Comparison of ENCODE assay signal across 16 cellular contexts in the genomic region with DNA sequence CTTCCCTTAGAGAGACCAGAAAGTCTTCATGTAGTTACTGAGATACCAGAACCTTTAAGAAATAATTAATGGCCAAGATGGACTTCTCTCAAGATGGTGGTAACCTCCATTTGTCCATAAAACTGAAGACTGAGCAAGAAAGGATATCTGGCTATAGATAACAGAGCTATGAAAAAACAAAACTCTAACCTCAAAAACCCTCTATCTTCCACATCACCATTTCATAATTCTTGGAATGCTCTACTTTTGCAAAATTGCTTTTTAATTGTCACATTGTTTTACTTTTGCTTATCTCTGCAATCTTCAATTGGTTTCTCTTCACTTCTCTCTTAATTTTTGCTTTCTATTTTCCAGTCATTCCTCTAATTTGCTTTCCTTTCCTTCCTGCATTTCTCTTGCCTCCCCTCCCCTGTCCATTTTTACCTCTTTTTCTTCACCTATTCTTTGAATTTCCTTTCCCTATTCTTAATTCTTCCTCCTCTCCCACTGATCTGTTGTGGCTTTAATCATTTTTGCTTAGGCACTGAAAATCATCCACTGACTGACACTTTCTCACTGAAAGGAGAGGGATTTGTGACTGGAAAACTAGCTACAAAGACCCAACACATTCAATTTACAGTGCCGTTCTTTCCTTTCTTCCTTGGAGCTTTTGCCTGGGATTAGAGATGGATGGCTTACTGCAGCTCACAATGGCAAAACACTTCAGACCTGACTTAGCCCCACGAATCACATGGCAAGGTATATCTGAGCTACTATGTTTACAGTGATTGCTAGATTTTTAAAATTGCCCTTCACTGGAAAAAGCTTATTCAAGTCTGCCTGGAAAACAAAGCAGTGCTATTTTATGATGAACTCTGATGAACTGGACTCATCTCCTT.
A peak's percentile ranks its signal among the peaks of the same experiment; 100 is the strongest.
DNase-seq lines count a peak whose midpoint lies in the region; ATAC-seq and TF ChIP-seq lines count a peak whose summit lies in the region.
"Had no signal": no experiment of that assay in that cellular context is flagged by ENCODE, and none has a peak within 500 bp of the region (broad histone marks: within the 10 kb centered on the region; RNA-seq: fewer than 3 reads in every experiment).

No MANE protein-coding gene starts in this region.

- no peaks in the 10 kb centered on the region for H3K9me3 Mint-ChIP-seq in activated T-helper 2 cell treated with anti-CD3 and anti-CD28 coated beads, Interferon-gamma antibody, Interleukin-2, Interleukin-4, amounts not matched to agents 10 μg/mL and 5 μg/mL and 100 μg/mL, durations not matched to agents 14 hours and 24 hours and 36 hours
- no peaks in the 10 kb centered on the region for H3K9me3 Mint-ChIP-seq in natural killer cell
- H3K9me3 Mint-ChIP-seq: IgD-negative memory B cell had no signal

- TF ChIP-seq CTCF in DND-41 (IDR thresholded peaks at IDR 0.05; ENCODE audit: borderline replicate concordance, extremely low read depth, low read length, poor library complexity, severe bottlenecking), result no peak
- TF ChIP-seq CTCF in natural killer cell (IDR thresholded peaks at IDR 0.05), result no peak
- TF ChIP-seq CTCF in prostate gland (IDR thresholded peaks at IDR 0.05), result no peak
- TF ChIP-seq CTCF in PC-9 (conservative IDR thresholded peaks at IDR 0.05), result no peak

- no peaks in the 10 kb centered on the region for H3F3A ChIP-seq in PC-9 (ENCODE audit: insufficient read depth, low read depth)

- peak overlapping the region; percentile 10 for H3K4me3 Mint-ChIP-seq in activated T-helper 2 cell treated with anti-CD3 and anti-CD28 coated beads, Interferon-gamma antibody, Interleukin-2, Interleukin-4, amounts not matched to agents 10 μg/mL and 5 μg/mL and 100 μg/mL, durations not matched to agents 14 hours and 24 hours and 36 hours (ENCODE audit: low read depth)
- peak overlapping the region; percentile 85 for H3K4me3 Mint-ChIP-seq in natural killer cell
- H3K4me3 Mint-ChIP-seq: IgD-negative memory B cell had no signal

- H3K36me3 Mint-ChIP-seq in activated T-helper 2 cell treated with anti-CD3 and anti-CD28 coated beads, Interferon-gamma antibody, Interleukin-2, Interleukin-4, amounts not matched to agents 10 μg/mL and 5 μg/mL and 100 μg/mL, durations not matched to agents 14 hours and 24 hours and 36 hours (ENCODE audit: low read depth), result no peaks in the 10 kb centered on the region
- H3K36me3 Mint-ChIP-seq in natural killer cell, result no peaks in the 10 kb centered on the region

- CTCF ChIA-PET in PC-9 (lab: Charles Lee), result no interaction called here

- peaks cover 22% of the 10 kb centered on the region for H3K4me1 Mint-ChIP-seq in activated T-helper 2 cell treated with anti-CD3 and anti-CD28 coated beads, Interferon-gamma antibody, Interleukin-2, Interleukin-4, amounts not matched to agents 10 μg/mL and 5 μg/mL and 100 μg/mL, durations not matched to agents 14 hours and 24 hours and 36 hours (ENCODE audit: low read depth)
- H3K4me1 Mint-ChIP-seq in natural killer cell, result peaks cover 20% of the 10 kb centered on the region in 2 donors

- WGBS in prostate gland, result 90% methylated on average over 2 of the region's 2 CpGs

- H3K4me3 ChIP-seq in DND-41 (ENCODE audit: low read depth in 1 of 2, low read length in 2 of 2) (peak overlapping the region in 1 of 2 experiments; percentile 46; a peak in 2 of 4 replicates), Karpas-422 (ENCODE audit: low read length) (no peak overlapping the region), prostate gland (no peak overlapping the region), PC-9 (no peak overlapping the region)
- H3K4me3 ChIP-seq: gastroesophageal sphincter, thyroid gland had no signal

- no TSS peak for BruUV-seq in PC-9 (replicated peaks; lab: Mats Ljungman, UMichigan)

- peak overlapping the region; percentile 69 for H3K9ac ChIP-seq in DND-41 (ENCODE audit: low read depth, low read length)
- H3K9ac ChIP-seq in Karpas-422 (ENCODE audit: low read length), result no peak overlapping the region

- no peaks in the 10 kb centered on the region for H3K9me2 ChIP-seq in Karpas-422 (replicated peaks; ENCODE audit: insufficient read depth, low read length)
- H3K9me2 ChIP-seq in PC-9 (ENCODE audit: insufficient read depth), result no peaks in the 10 kb centered on the region; the same call in 1 of the 2 replicates

- peaks cover 72% of the 10 kb centered on the region for H3K4me1 ChIP-seq in DND-41 (ENCODE audit: insufficient read depth, low read length)
- H3K4me1 ChIP-seq in Karpas-422 (ENCODE audit: low read length), result peaks cover 80% of the 10 kb centered on the region
- H3K4me1 ChIP-seq in prostate gland (replicated peaks), result peaks cover 4% of the 10 kb centered on the region
- no peaks in the 10 kb centered on the region for H3K4me1 ChIP-seq in PC-9 (replicated peaks; ENCODE audit: insufficient read depth)

- H3K9me3 ChIP-seq in DND-41 (ENCODE audit: insufficient read depth, low read length, severe bottlenecking) (no peaks in the 10 kb centered on the region), Karpas-422 (ENCODE audit: low read length) (no peaks in the 10 kb centered on the region), prostate gland (no peaks in the 10 kb centered on the region), PC-9 (ENCODE audit: insufficient read depth, low read depth) (no peaks in the 10 kb centered on the region)
- H3K9me3 ChIP-seq: thyroid gland had no signal

- H3K27ac Mint-ChIP-seq in activated T-helper 2 cell treated with anti-CD3 and anti-CD28 coated beads, Interferon-gamma antibody, Interleukin-2, Interleukin-4, amounts not matched to agents 10 μg/mL and 5 μg/mL and 100 μg/mL, durations not matched to agents 14 hours and 24 hours and 36 hours, result peak overlapping the region; percentile 53
- H3K27ac Mint-ChIP-seq in natural killer cell, result peak overlapping the region; percentile 4 to 37
- H3K27ac Mint-ChIP-seq: IgD-negative memory B cell had no signal

- H3K4me2 ChIP-seq in DND-41 (ENCODE audit: insufficient read depth, low read length) (peak overlapping the region; percentile 60), Karpas-422 (ENCODE audit: low read depth, low read length, poor library complexity, severe bottlenecking) (peak overlapping the region; percentile 67), PC-9 (no peak overlapping the region)

- H3K27ac ChIP-seq in DND-41 (ENCODE audit: low read length) (peak overlapping the region; percentile 99), Karpas-422 (ENCODE audit: low read length) (no peak overlapping the region), prostate gland (no peak overlapping the region), PC-9 (no peak overlapping the region)
- H3K27ac ChIP-seq: epithelial cell of prostate, gastroesophageal sphincter, thyroid gland had no signal

- no peaks in the 10 kb centered on the region for H3K27me3 Mint-ChIP-seq in activated T-helper 2 cell treated with anti-CD3 and anti-CD28 coated beads, Interferon-gamma antibody, Interleukin-2, Interleukin-4, amounts not matched to agents 10 μg/mL and 5 μg/mL and 100 μg/mL, durations not matched to agents 14 hours and 24 hours and 36 hours (ENCODE audit: low read depth)
- no peaks in the 10 kb centered on the region for H3K27me3 Mint-ChIP-seq in natural killer cell (ENCODE audit: low read depth in 2 of 2)
- H3K27me3 Mint-ChIP-seq: IgD-negative memory B cell had no signal

- intact Hi-C loops in activated T-helper 2 cell treated with anti-CD3 and anti-CD28 coated beads, Interferon-gamma antibody, Interleukin-2, Interleukin-4, amounts not matched to agents 10 μg/mL and 5 μg/mL and 100 μg/mL, durations not matched to agents 14 hours and 24 hours and 36 hours (cut with micrococcal nuclease), result no loop called here
- intact Hi-C loops in natural killer cell (cut with micrococcal nuclease) (no loop called here), prostate gland (cut with DNase I) (no loop called here), PC-9 (cut with micrococcal nuclease; ENCODE audit: unreplicated experiment) (no loop called here)

- H3K27me3 ChIP-seq in DND-41 (ENCODE audit: insufficient read depth, low read length, poor library complexity) (no peaks in the 10 kb centered on the region), Karpas-422 (ENCODE audit: low read length) (no peaks in the 10 kb centered on the region), prostate gland (replicated peaks; ENCODE audit: insufficient read depth) (no peaks in the 10 kb centered on the region), PC-9 (ENCODE audit: insufficient read depth, low read depth) (no peaks in the 10 kb centered on the region)
- H3K27me3 ChIP-seq: gastroesophageal sphincter, thyroid gland had no signal

- DNase-seq in DND-41 (no peak), Karpas-422 (no peak), natural killer cell (no peak), iPS-NIHi7 (ENCODE audit: extremely low spot score) (no peak), prostate gland (ENCODE audit: low spot score) (no peak), PC-9 (no peak)
- DNase-seq in activated T-helper 2 cell treated with anti-CD3 and anti-CD28 coated beads, Interferon-gamma antibody, Interleukin-2, Interleukin-4, amounts not matched to agents 10 μg/mL and 5 μg/mL and 100 μg/mL, durations not matched to agents 14 hours and 24 hours and 36 hours (ENCODE audit: low spot score), result no peak
- DNase-seq: activated CD4-positive, alpha-beta T cell treated with anti-CD3 and anti-CD28 coated beads for 1 hour; dermis blood vessel endothelial cell; GOT3; NCI-H1105; NCI-H2171; thyroid gland had no signal

- H2AFZ ChIP-seq in DND-41 (ENCODE audit: low read depth, low read length) (peak overlapping the region; percentile 38), Karpas-422 (ENCODE audit: low read length) (no peak overlapping the region), PC-9 (no peak overlapping the region)

- POLR2A ChIA-PET in PC-9 (lab: Charles Lee; ENCODE audit: unreplicated experiment), result no interaction called here

- ATAC-seq in DND-41 (ENCODE audit: insufficient read depth, low read depth) (peak; percentile 45), natural killer cell (no peak)
- ATAC-seq: gastroesophageal sphincter had no signal

- peaks cover 2% of the 10 kb centered on the region; the same call in 1 of the 2 replicates for H3K79me2 ChIP-seq in DND-41 (ENCODE audit: insufficient read depth, low read length)
- no peaks in the 10 kb centered on the region for H3K79me2 ChIP-seq in Karpas-422 (ENCODE audit: low read length)
- H3K79me2 ChIP-seq in PC-9 (ENCODE audit: low read depth), result no peaks in the 10 kb centered on the region

- H4K20me1 ChIP-seq in DND-41 (ENCODE audit: insufficient read depth, low read length) (no peaks in the 10 kb centered on the region), Karpas-422 (ENCODE audit: insufficient read depth, low read depth, low read length) (no peaks in the 10 kb centered on the region), PC-9 (ENCODE audit: insufficient read depth) (no peaks in the 10 kb centered on the region)

- TF ChIP-seq POLR2A in prostate gland (IDR thresholded peaks at IDR 0.05), result no peak

- H3K36me3 ChIP-seq in DND-41 (ENCODE audit: insufficient read depth, low read length) (no peaks in the 10 kb centered on the region), Karpas-422 (ENCODE audit: insufficient read depth, low read length) (no peaks in the 10 kb centered on the region), prostate gland (no peaks in the 10 kb centered on the region), PC-9 (ENCODE audit: low read depth) (no peaks in the 10 kb centered on the region)
- H3K36me3 ChIP-seq: gastroesophageal sphincter, thyroid gland had no signal
